In genomic region chr1:114540202-114540601, GRCh38 we compare ENCODE assay signal across 24 cellular contexts.
"Had no signal": no experiment of that assay in that cellular context is flagged by ENCODE, and none has a peak within 500 bp of the region (broad histone marks: within the 10 kb centered on the region; RNA-seq: fewer than 3 reads in every experiment).

No MANE protein-coding gene starts in this region.

- ATAC-seq: left colon; left ventricle myocardium superior; naive thymus-derived CD4-positive, alpha-beta T cell; psoas muscle; sciatic nerve; stimulated activated naive B cell treated with anti-CD40 and anti-IgM and Interleukin-4, amounts not matched to agents 10 μg/mL and 1 μg/mL and 100 μg/mL, for 72 hours; stimulated activated naive CD8-positive, alpha-beta T cell treated with anti-CD3 and anti-CD28 coated beads, Interleukin-15, amount 100 ng/mL, for 72 hours had no signal

- H3K9me3 ChIP-seq: psoas muscle, spleen, testis, tibial nerve had no signal

- H3K27me3 Mint-ChIP-seq: naive thymus-derived CD4-positive, alpha-beta T cell; stimulated activated naive CD8-positive, alpha-beta T cell treated with anti-CD3 and anti-CD28 coated beads, Interleukin-15, amount 100 ng/mL, for 72 hours had no signal

- H3K27me3 ChIP-seq: hepatocyte, spleen, testis, tibial nerve had no signal

- H3K27ac Mint-ChIP-seq: endodermal cell; naive thymus-derived CD4-positive, alpha-beta T cell; nephron progenitor cell; stimulated activated naive B cell treated with anti-CD40 and anti-IgM and Interleukin-4, amounts not matched to agents 10 μg/mL and 1 μg/mL and 100 μg/mL, for 72 hours had no signal

- H3K4me1 Mint-ChIP-seq: naive thymus-derived CD4-positive, alpha-beta T cell; nephron progenitor cell; stimulated activated naive B cell treated with anti-CD40 and anti-IgM and Interleukin-4, amounts not matched to agents 10 μg/mL and 1 μg/mL and 100 μg/mL, for 72 hours; stimulated activated naive CD8-positive, alpha-beta T cell treated with anti-CD3 and anti-CD28 coated beads, Interleukin-15, amount 100 ng/mL, for 72 hours had no signal

- H3K4me3 Mint-ChIP-seq: endodermal cell; naive thymus-derived CD4-positive, alpha-beta T cell; nephron progenitor cell; stimulated activated naive B cell treated with anti-CD40 and anti-IgM and Interleukin-4, amounts not matched to agents 10 μg/mL and 1 μg/mL and 100 μg/mL, for 72 hours; stimulated activated naive CD8-positive, alpha-beta T cell treated with anti-CD3 and anti-CD28 coated beads, Interleukin-15, amount 100 ng/mL, for 72 hours had no signal

- H3K36me3 ChIP-seq: spleen, tibial nerve had no signal

- H3K4me1 ChIP-seq: parathyroid adenoma, psoas muscle, spleen, testis, tibial nerve had no signal

- H3K4me3 ChIP-seq: coronary artery, hepatocyte, lung, psoas muscle, spleen, testis, tibial nerve had no signal

- DNase-seq: effector CD4-positive, alpha-beta T cell; endodermal cell; foreskin melanocyte; head of caudate nucleus; left colon; left ventricle myocardium superior; mesendoderm; naive thymus-derived CD4-positive, alpha-beta T cell; nephron progenitor cell; psoas muscle; retina; spleen; stimulated activated CD4-positive, alpha-beta T cell treated with anti-CD3 and anti-CD28 coated beads, Interleukin-15, amount 100 ng/mL, for 24 hours; stimulated activated CD4-positive, alpha-beta T cell treated with anti-CD3 and anti-CD28 coated beads, Interleukin-1b, Interleukin-23, amount 100 ng/mL, for 48 hours; stimulated activated CD4-positive, alpha-beta T cell treated with anti-CD3 and anti-CD28 coated beads, Interleukin-4, amount 100 ng/mL, for 24 hours; stimulated activated naive B cell treated with anti-CD40 and anti-IgM and Interleukin-4, amounts not matched to agents 10 μg/mL and 1 μg/mL and 100 μg/mL, for 72 hours; stimulated activated naive CD8-positive, alpha-beta T cell treated with anti-CD3 and anti-CD28 coated beads, Interleukin-15, amount 100 ng/mL, for 72 hours; testis had no signal

- H3K27ac ChIP-seq: coronary artery, hepatocyte, parathyroid adenoma, psoas muscle, spleen, testis, tibial nerve had no signal

- H3K9me3 Mint-ChIP-seq: naive thymus-derived CD4-positive, alpha-beta T cell; stimulated activated naive CD8-positive, alpha-beta T cell treated with anti-CD3 and anti-CD28 coated beads, Interleukin-15, amount 100 ng/mL, for 72 hours had no signal
